19 cellular contexts compared by ENCODE assay signal in genomic region chr4:186979966-186980745, GRCh38.
A peak's percentile ranks its signal among the peaks of the same experiment; 100 is the strongest.
DNase-seq lines count a peak whose midpoint lies in the region; ATAC-seq and TF ChIP-seq lines count a peak whose summit lies in the region.
"Had no signal": no experiment of that assay in that cellular context is flagged by ENCODE, and none has a peak within 500 bp of the region (broad histone marks: within the 10 kb centered on the region; RNA-seq: fewer than 3 reads in every experiment).

No MANE protein-coding gene starts in this region.

- peak overlapping the region; percentile 36 for H3K4me3 ChIP-seq in epithelial cell of proximal tubule (ENCODE audit: low read depth, low read length)

- no peaks in the 10 kb centered on the region for H3K27me3 Mint-ChIP-seq in osteocyte (ENCODE audit: unreplicated experiment)
- H3K27me3 Mint-ChIP-seq: activated CD4-positive, alpha-beta T cell treated with anti-CD3 and anti-CD28 coated beads, Interleukin-2, amount 10 ng/mL, durations not matched to agents 24 days and 14 days; activated naive CD8-positive, alpha-beta T cell treated with anti-CD3 and anti-CD28 coated beads for 36 hours had no signal

- no peaks in the 10 kb centered on the region for H3K9me3 Mint-ChIP-seq in osteocyte (ENCODE audit: unreplicated experiment)
- H3K9me3 Mint-ChIP-seq: activated CD4-positive, alpha-beta T cell treated with anti-CD3 and anti-CD28 coated beads, Interleukin-2, amount 10 ng/mL, durations not matched to agents 24 days and 14 days; activated naive CD8-positive, alpha-beta T cell treated with anti-CD3 and anti-CD28 coated beads for 36 hours; neural crest cell had no signal

- TF ChIP-seq CTCF in epithelial cell of proximal tubule (conservative IDR thresholded peaks at IDR 0.05; ENCODE audit: low read depth, low read length) (no peak), osteocyte (IDR thresholded peaks at IDR 0.05) (no peak)

- ATAC-seq in HG03565 (IDR thresholded peaks at IDR 0.05; ENCODE audit: unreplicated experiment), result no peak

- H3K27ac Mint-ChIP-seq in osteocyte (ENCODE audit: unreplicated experiment), result peak overlapping the region; percentile 48
- H3K27ac Mint-ChIP-seq: activated CD4-positive, alpha-beta T cell treated with anti-CD3 and anti-CD28 coated beads, Interleukin-2, amount 10 ng/mL, durations not matched to agents 24 days and 14 days; activated naive CD8-positive, alpha-beta T cell treated with anti-CD3 and anti-CD28 coated beads for 36 hours had no signal

- no peak overlapping the region for H3K4me3 Mint-ChIP-seq in osteocyte (ENCODE audit: unreplicated experiment)
- H3K4me3 Mint-ChIP-seq: activated CD4-positive, alpha-beta T cell treated with anti-CD3 and anti-CD28 coated beads, Interleukin-2, amount 10 ng/mL, durations not matched to agents 24 days and 14 days; activated naive CD8-positive, alpha-beta T cell treated with anti-CD3 and anti-CD28 coated beads for 36 hours; neural crest cell had no signal

- peaks cover 2% of the 10 kb centered on the region for H3K36me3 Mint-ChIP-seq in osteocyte (ENCODE audit: unreplicated experiment)
- H3K36me3 Mint-ChIP-seq: activated naive CD8-positive, alpha-beta T cell treated with anti-CD3 and anti-CD28 coated beads for 36 hours had no signal

- peak; percentile 64 for DNase-seq in EH (ENCODE audit: low read depth)
- peak; percentile 70 for DNase-seq in NOMO-1 treated with dmso at 0.1 percent for 144 hours (lab: John Stamatoyannopoulos, UW; ENCODE audit: unreplicated experiment)
- DNase-seq in epithelial cell of proximal tubule (ENCODE audit: low read depth), result no peak
- DNase-seq in osteocyte (ENCODE audit: extremely low spot score, unreplicated experiment), result no peak
- no peak for DNase-seq in pons (ENCODE audit: low spot score)
- DNase-seq in NCI-H2171 treated with DMSO at 0.1 percent for 48 hours (lab: John Stamatoyannopoulos, UW), result no peak
- no peak for DNase-seq in activated CD4-positive, alpha-beta T cell treated with anti-CD3 and anti-CD28 coated beads for 4 hours
- DNase-seq: activated CD4-positive, alpha-beta T cell treated with anti-CD3 and anti-CD28 coated beads, Interleukin-2, amount 10 ng/mL, durations not matched to agents 24 days and 14 days; activated naive CD8-positive, alpha-beta T cell treated with anti-CD3 and anti-CD28 coated beads for 36 hours; activated T-cell treated with anti-CD3 and anti-CD28 coated beads, Interleukin-2, amount 50 U/mL, for 1 hour; BE2C; erythroblast; NCI-H187 treated with DMSO at 0.1 percent for 48 hours; NCI-H510A treated with DMSO at 0.1 percent for 48 hours; RPMI8226; small intestine; T-helper 1 cell had no signal

- H3K4me1 Mint-ChIP-seq in osteocyte (ENCODE audit: unreplicated experiment), result peaks cover 28% of the 10 kb centered on the region
- H3K4me1 Mint-ChIP-seq: activated CD4-positive, alpha-beta T cell treated with anti-CD3 and anti-CD28 coated beads, Interleukin-2, amount 10 ng/mL, durations not matched to agents 24 days and 14 days; activated naive CD8-positive, alpha-beta T cell treated with anti-CD3 and anti-CD28 coated beads for 36 hours had no signal

Comparison
In these comparisons a context has a peak if more than half of its experiments do, and no peak if none do; other contexts are left out.
1. DNase-seq: peak in EH (single experiment) and NOMO-1 treated with dmso at 0.1 percent for 144 hours (single experiment); none in epithelial cell of proximal tubule (single experiment), osteocyte (single experiment), pons (single experiment), NCI-H2171 treated with DMSO at 0.1 percent for 48 hours (single experiment) and activated CD4-positive, alpha-beta T cell treated with anti-CD3 and anti-CD28 coated beads for 4 hours (0 of 2).